Comparison of ENCODE assay signal across 23 cellular contexts in the genomic region with DNA sequence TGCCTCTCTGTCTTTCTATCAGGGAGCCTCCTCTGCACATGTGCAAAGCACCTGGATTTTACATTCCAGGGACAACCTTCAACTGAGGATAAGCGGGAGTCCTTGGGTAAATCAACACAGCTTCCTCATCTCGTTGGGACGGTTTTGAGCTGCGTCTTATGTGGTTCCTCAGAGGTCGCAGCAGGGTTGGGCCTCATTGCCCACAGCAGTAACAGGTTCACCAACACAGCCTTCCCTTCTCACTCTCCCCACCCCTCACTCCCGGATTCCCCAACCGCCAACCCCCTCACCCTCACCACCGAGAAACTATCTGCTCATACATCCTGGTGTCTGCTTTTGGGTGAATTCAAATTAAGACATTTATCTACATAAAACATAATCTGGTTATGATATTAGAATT.
"Had no signal": no experiment of that assay in that cellular context is flagged by ENCODE, and none has a peak within 500 bp of the region (broad histone marks: within the 10 kb centered on the region; RNA-seq: fewer than 3 reads in every experiment).

No MANE protein-coding gene starts in this region.

- H3K27ac ChIP-seq: colonic mucosa, esophagus squamous epithelium, lower lobe of right lung, ovary, psoas muscle, sigmoid colon, stomach, tibial artery had no signal

- H3K27me3 ChIP-seq: colonic mucosa, esophagus squamous epithelium, ovary, sigmoid colon, stomach, tibial artery had no signal

- H3K27ac Mint-ChIP-seq: dendritic cell treated with granulocyte-macrophage colony-stimulating factor and Interleukin-4, amounts not matched to agents 40 ng/mL and 50 ng/mL, for 4 days; nephron; stimulated activated effector memory CD8-positive, alpha-beta T cell treated with anti-CD3 and anti-CD28 coated beads, Interleukin-12 subunit alpha, Interleukin-12 subunit beta, amount 100 ng/mL, for 72 hours; type B pancreatic cell had no signal

- DNase-seq: colonic mucosa; effector memory CD4-positive, alpha-beta T cell; erythroblast; esophagus squamous epithelium; foreskin melanocyte; hypothalamus; left ventricle myocardium superior; lower lobe of right lung; occipital lobe; ovary; posterior cingulate gyrus; psoas muscle; right cardiac atrium; stimulated activated CD4-positive, alpha-beta T cell treated with anti-CD3 and anti-CD28 coated beads, Interleukin-2, amount 100 ng/mL, for 24 hours; stimulated activated CD4-positive, alpha-beta T cell treated with anti-CD3 and anti-CD28 coated beads, Interleukin-4, amount 100 ng/mL, for 24 hours; stimulated activated naive CD4-positive, alpha-beta T cell treated with Interleukin-2 at 50 U/mL for 16 hours; stomach; tibial artery had no signal

- H3K4me3 ChIP-seq: colonic mucosa, esophagus squamous epithelium, lower lobe of right lung, ovary, psoas muscle, sigmoid colon, stomach, tibial artery had no signal

- H3K36me3 Mint-ChIP-seq: stimulated activated effector memory CD8-positive, alpha-beta T cell treated with anti-CD3 and anti-CD28 coated beads, Interleukin-12 subunit alpha, Interleukin-12 subunit beta, amount 100 ng/mL, for 72 hours; type B pancreatic cell had no signal

- H3K9me3 Mint-ChIP-seq: type B pancreatic cell had no signal

- ATAC-seq: left ventricle myocardium superior; lower lobe of right lung; psoas muscle; right cardiac atrium; stimulated activated effector memory CD8-positive, alpha-beta T cell treated with anti-CD3 and anti-CD28 coated beads, Interleukin-12 subunit alpha, Interleukin-12 subunit beta, amount 100 ng/mL, for 72 hours had no signal

- H3K4me3 Mint-ChIP-seq: dendritic cell treated with granulocyte-macrophage colony-stimulating factor and Interleukin-4, amounts not matched to agents 40 ng/mL and 50 ng/mL, for 4 days; nephron; stimulated activated effector memory CD8-positive, alpha-beta T cell treated with anti-CD3 and anti-CD28 coated beads, Interleukin-12 subunit alpha, Interleukin-12 subunit beta, amount 100 ng/mL, for 72 hours; type B pancreatic cell had no signal

- H3K9me3 ChIP-seq: colonic mucosa, lower lobe of right lung, ovary, psoas muscle, tibial artery had no signal

- H3K4me1 ChIP-seq: colonic mucosa, lower lobe of right lung, psoas muscle, sigmoid colon, stomach, tibial artery had no signal

- H3K4me1 Mint-ChIP-seq: nephron had no signal

- H3K36me3 ChIP-seq: colonic mucosa, esophagus squamous epithelium, lower lobe of right lung, ovary, sigmoid colon, stomach, tibial artery had no signal
